ENCODE assay signal across 9 cellular contexts in the genomic region with DNA sequence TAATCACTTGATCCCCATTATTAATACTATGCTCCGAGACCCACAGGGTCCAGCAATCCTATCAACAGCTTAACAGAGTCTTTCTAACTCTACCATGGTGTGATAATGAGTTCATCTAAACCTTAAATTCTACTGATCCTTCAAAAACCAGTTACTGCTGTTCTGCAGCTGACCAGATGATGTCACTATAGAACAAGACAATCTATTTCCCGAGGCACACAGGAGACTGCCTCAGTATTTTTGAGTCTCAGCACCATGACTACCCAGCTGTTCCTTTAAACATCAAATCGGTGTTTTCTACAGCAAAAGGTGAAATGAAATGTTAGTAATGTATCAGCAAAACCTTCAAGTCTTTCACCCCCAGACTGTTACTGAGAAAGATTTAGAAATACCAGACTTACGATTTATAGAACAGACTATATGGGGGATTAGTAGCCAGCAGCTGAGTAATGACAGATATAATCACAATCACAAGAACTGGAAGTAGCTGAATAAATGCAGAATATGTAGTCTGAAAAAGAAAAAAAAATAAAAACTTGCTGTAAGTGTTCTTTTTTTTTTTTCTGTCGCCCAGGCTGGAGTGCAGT. TPM values are rescaled to one million over a fixed set of nuclear protein-coding genes. Genes with fewer than 3 reads are reported as not detected.
DNase-seq lines count a peak whose midpoint lies in the region; ATAC-seq and TF ChIP-seq lines count a peak whose summit lies in the region.
"Had no signal": no experiment of that assay in that cellular context is flagged by ENCODE, and none has a peak within 500 bp of the region (broad histone marks: within the 10 kb centered on the region; RNA-seq: fewer than 3 reads in every experiment).

No MANE protein-coding gene starts in this region.

- H3K4me2 ChIP-seq in GM23248 (ENCODE audit: unreplicated experiment) = no peak overlapping the region

- no peak overlapping the region for H3K27ac ChIP-seq in GM23248
- H3K27ac ChIP-seq in left lung = no peak overlapping the region
- no peak overlapping the region for H3K27ac ChIP-seq in transverse colon

- TF ChIP-seq CTCF in choroid plexus epithelial cell (conservative IDR thresholded peaks at IDR 0.05; ENCODE audit: low read depth, low read length) (peak; percentile 86), left lung (IDR thresholded peaks at IDR 0.05) (peak; percentile 69 to 79), transverse colon (IDR thresholded peaks at IDR 0.05) (peak; percentile 70 to 85 (median 77))

- TF ChIP-seq EP300 in transverse colon (IDR thresholded peaks at IDR 0.05; ENCODE audit: low read depth) = no peak

- H3K9ac ChIP-seq in GM23248 = no peak overlapping the region

- DNase-seq in DMS153 treated with DMSO at 0.1 percent for 48 hours (lab: John Stamatoyannopoulos, UW; ENCODE audit: unreplicated experiment) (peak; percentile 15), GM23248 (peak; percentile 82), NCI-H1694 (lab: John Stamatoyannopoulos, UW) (peak; percentile 59), T-helper 1 cell (peak in 4 of 5 donors; percentile 23 to 83 (median 47)), choroid plexus epithelial cell (ENCODE audit: low read depth) (peak; percentile 89), left lung (no peak), transverse colon (no peak)

- intact Hi-C loops in left lung (cut with DNase I) (loop anchor here in 1 of 2 donors (5.0 kb wide), 1 partner anchor 90 kb away; no protein-coding TSS in a partner anchor), transverse colon (cut with DNase I; ENCODE audit: low total_unique reads) (loop anchor here (5.0 to 10.0 kb wide), 2 partner anchors 90 to 342 kb away; no protein-coding TSS in a partner anchor)

- peaks cover 8% of the 10 kb centered on the region; the same call in 1 of the 2 replicates for H3K36me3 ChIP-seq in GM23248 (ENCODE audit: low read depth)
- H3K36me3 ChIP-seq in left lung = peaks cover 0 to 19% of the 10 kb centered on the region in 2 donors
- H3K36me3 ChIP-seq in transverse colon = peaks cover 0 to 2% (median 0%) of the 10 kb centered on the region in 4 donors

- no peaks in the 10 kb centered on the region for H3K9me2 ChIP-seq in GM23248 (ENCODE audit: insufficient read depth)

- H3K79me2 ChIP-seq in GM23248 (ENCODE audit: insufficient read depth) = no peaks in the 10 kb centered on the region

- H3K4me3 ChIP-seq in GM23248 (no peak overlapping the region), choroid plexus epithelial cell (ENCODE audit: low read depth, low read length) (no peak overlapping the region), left lung (no peak overlapping the region), transverse colon (no peak overlapping the region)

- H3K4me1 ChIP-seq in GM23248 (ENCODE audit: insufficient read depth) (0 out of 2 replicates have a peak, but pooled peaks cover 4% of the 10 kb centered on the region), left lung (peaks cover 0 to 4% of the 10 kb centered on the region in 2 donors), transverse colon (peaks cover 8 to 28% (median 12%) of the 10 kb centered on the region in 4 donors)

- H3K27me3 ChIP-seq in GM23248 (replicated peaks; ENCODE audit: insufficient read depth) = no peaks in the 10 kb centered on the region
- no peaks in the 10 kb centered on the region for H3K27me3 ChIP-seq in left lung
- H3K27me3 ChIP-seq in transverse colon = no peaks in the 10 kb centered on the region

- H4K20me1 ChIP-seq in GM23248 (ENCODE audit: insufficient read depth) = no peaks in the 10 kb centered on the region

- 0 out of 2 replicates have a peak overlapping the region, but pooled peaks have one; percentile 45 for H2AFZ ChIP-seq in GM23248

- TF ChIP-seq POLR2A in transverse colon (IDR thresholded peaks at IDR 0.05) = no peak

- 0 out of 2 replicates have a peak, but pooled peaks cover 5% of the 10 kb centered on the region for H3F3A ChIP-seq in GM23248 (ENCODE audit: insufficient read depth)

- in situ Hi-C loops in GM23248 (cut with MboI) = loop anchor here (10.0 kb wide), 1 partner anchor 92 kb away; no protein-coding TSS in a partner anchor
- in situ Hi-C loops in transverse colon (cut with MboI; ENCODE audit: low pct_ligation_motif_present in 1 of 4, low pct_unique_long_range_greater_than_20kb in 1 of 4, low sequenced_read_pairs in 3 of 4) = loop anchor here in 3 of 4 donors (5.0 to 10.0 kb wide), 3 partner anchors 82 to 95 kb away; no protein-coding TSS in a partner anchor

- WGBS in GM23248 (ENCODE audit: low coverage in 1 of 2, low lambda C conversion rate in 2 of 2, missing lambda C conversion rate in 2 of 2), 2 experiments = 33 to 35% methylated on average over 5 of the region's 5 CpGs
- 38 to 61% methylated on average over 4 to 5 of the region's 5 CpGs for WGBS in transverse colon (ENCODE audit: low coverage in 1 of 2), 2 donors

- no peaks in the 10 kb centered on the region for H3K9me3 ChIP-seq in GM23248 (ENCODE audit: low read depth)
- no peaks in the 10 kb centered on the region for H3K9me3 ChIP-seq in left lung
- no peaks in the 10 kb centered on the region for H3K9me3 ChIP-seq in transverse colon

- ATAC-seq in left lung (peak; percentile 92), GM21737 (IDR thresholded peaks at IDR 0.05; ENCODE audit: unreplicated experiment) (no peak)

RNA-seq across cellular contexts. Expression of a gene that starts 16.9 kb away (rescaled TPM):
- total RNA-seq in GM23248 (2014; rRNA removed; shearing (Covaris generic)) = 9.5 and 10.9 TPM in 2 replicates
- polyA plus RNA-seq in GM23248 (2016; fragmentation: Nextera tagmentation; extraction: Ambion mirVana) = 13.4 and 20.8 TPM in 2 replicates
- total RNA-seq in left lung = 10 to 100 TPM; 10.0 to 13.2 TPM
- 1 to 10 TPM in 3 of 4 donors, under 1 TPM in 1; 0.37 to 3.8 (median 3.2) TPM for total RNA-seq in transverse colon

RNA-seq across cellular contexts. Expression of a gene that starts 18.5 kb away (rescaled TPM):
- 0.43 and 1.1 TPM in 2 replicates for total RNA-seq in GM23248 (2014; rRNA removed; shearing (Covaris generic))
- polyA plus RNA-seq in GM23248 (2016; fragmentation: Nextera tagmentation; extraction: Ambion mirVana) = 2.1 and 4.3 TPM in 2 replicates
- 1 to 10 TPM; 3.6 to 4.3 TPM for total RNA-seq in left lung
- total RNA-seq in transverse colon = 1 to 10 TPM in 2 of 4 donors, not detected in 2; 3.0 TPM

RNA-seq across cellular contexts. Expression of a gene that starts 27.5 kb away (rescaled TPM):
- 1.6 and 2.3 TPM in 2 replicates for total RNA-seq in GM23248 (2014; rRNA removed; shearing (Covaris generic))
- 0.55 and 0.63 TPM in 2 replicates for polyA plus RNA-seq in GM23248 (2016; fragmentation: Nextera tagmentation; extraction: Ambion mirVana)
- 1 to 10 TPM; 1.7 to 1.8 TPM for total RNA-seq in left lung
- 1 to 10 TPM in 1 of 4 donors, under 1 TPM in 2, not detected in 1; 0.55 to 1.1 (median 0.60) TPM for total RNA-seq in transverse colon

RNA-seq across cellular contexts. Expression of a gene that starts 32.7 kb away (rescaled TPM):
- total RNA-seq in GM23248 (2014; rRNA removed; shearing (Covaris generic)) = not detected in 2 replicates
- 0.32 TPM in 1 of 2 replicates, not detected in the other for polyA plus RNA-seq in GM23248 (2016; fragmentation: Nextera tagmentation; extraction: Ambion mirVana)
- total RNA-seq in left lung (10 to 100 TPM in 1 of 2 donors, 1 to 10 TPM in 1; 8.8 to 10.6 TPM), transverse colon (10 to 100 TPM in 1 of 4 donors, 1 to 10 TPM in 1, not detected in 2; 4.0 to 39.2 TPM)
- total RNA-seq: temporal lobe had no signal

RNA-seq across cellular contexts. Expression of a gene that starts 39.3 kb away (rescaled TPM):
- total RNA-seq in GM23248 (2014; rRNA removed; shearing (Covaris generic)) = not detected in 2 replicates
- polyA plus RNA-seq in GM23248 (2016; fragmentation: Nextera tagmentation; extraction: Ambion mirVana) = 0.08 TPM in 1 of 2 replicates, not detected in the other
- total RNA-seq in left lung = under 1 TPM in 1 of 2 donors, not detected in 1; 0.84 TPM
- 1 to 10 TPM in 2 of 4 donors, under 1 TPM in 1, not detected in 1; 0.80 to 9.5 (median 7.4) TPM for total RNA-seq in transverse colon
- total RNA-seq: temporal lobe had no signal

Comparison
In these comparisons a context has a peak if more than half of its experiments do, and no peak if none do; other contexts are left out.
1. DNase-seq: peak in DMS153 treated with DMSO at 0.1 percent for 48 hours (single experiment), GM23248 (single experiment), NCI-H1694 (single experiment), T-helper 1 cell (4 of 5) and choroid plexus epithelial cell (single experiment); none in left lung (0 of 2) and transverse colon (single experiment).
2. Peak in every context shown above with its lines, with median percentiles within 50 percentile points of each other: CTCF ChIP-seq.